1 cellular context compared by ENCODE assay signal in the genomic region with DNA sequence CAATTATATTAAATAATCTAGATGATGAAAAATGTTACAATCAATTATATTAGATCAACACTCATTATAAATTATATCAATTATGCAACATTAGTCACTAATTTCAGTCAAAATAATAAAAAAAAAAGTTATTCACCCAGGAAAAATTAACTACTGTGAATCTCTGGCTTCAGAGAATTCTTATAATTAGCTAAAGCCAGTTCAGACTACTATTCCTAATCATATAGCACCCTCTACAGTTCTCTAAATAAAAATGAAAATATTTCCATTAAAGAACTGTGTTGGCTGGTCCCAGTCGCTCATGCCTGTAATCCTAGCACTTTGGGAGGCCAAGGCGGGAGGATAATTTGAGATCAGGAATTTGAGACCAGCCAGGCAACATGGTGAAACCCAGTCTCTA.
TF ChIP-seq lines count a peak whose summit lies in the region.

No MANE protein-coding gene starts in this region.

TF ChIP-seq in endothelial cell of umbilical vein, 7 proteins besides CTCF, POLR2A, EP300 and RAD21 (continued from another document):
- TF ChIP-seq, protein P1, sequence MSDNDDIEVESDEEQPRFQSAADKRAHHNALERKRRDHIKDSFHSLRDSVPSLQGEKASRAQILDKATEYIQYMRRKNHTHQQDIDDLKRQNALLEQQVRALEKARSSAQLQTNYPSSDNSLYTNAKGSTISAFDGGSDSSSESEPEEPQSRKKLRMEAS (IDR thresholded peaks at IDR 0.05; ENCODE audit: insufficient read depth, insufficient read length), result no peak
TF ChIP-seq in endothelial cell of umbilical vein: peak in this region for 0.
